ENCODE assay signal across 8 cellular contexts in the genomic region with DNA sequence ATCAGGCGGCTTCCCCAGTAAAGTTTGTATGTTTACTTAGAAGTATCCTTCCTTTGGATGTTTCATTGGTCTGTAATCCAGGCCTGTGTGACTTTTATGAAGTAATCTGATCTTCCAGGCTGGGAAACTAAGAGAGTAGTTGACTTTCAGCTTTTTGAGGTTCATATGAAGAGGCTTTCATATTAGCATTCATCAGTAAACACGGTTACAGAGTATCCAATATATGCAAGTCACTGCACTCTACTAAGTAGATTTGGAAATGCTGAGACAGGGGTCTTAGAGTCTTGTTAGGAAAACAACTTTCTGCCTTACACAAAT. TPM values are rescaled to one million over a fixed set of nuclear protein-coding genes. Genes with fewer than 3 reads are reported as not detected.
A peak's percentile ranks its signal among the peaks of the same experiment; 100 is the strongest.
DNase-seq lines count a peak whose midpoint lies in the region; FAIRE-seq and TF ChIP-seq lines count a peak whose summit lies in the region.

No MANE protein-coding gene starts in this region.

- H3K27ac Mint-ChIP-seq in chondrocyte (ENCODE audit: unreplicated experiment): peak overlapping the region; percentile 98

- H3K4me1 Mint-ChIP-seq in chondrocyte (ENCODE audit: low read depth): peaks cover 25% of the 10 kb centered on the region

- peak overlapping the region; percentile 88 for H3K9ac ChIP-seq in Karpas-422 (ENCODE audit: low read length)

- H3K27me3 ChIP-seq in BJ (ENCODE audit: control insufficient read depth, insufficient read depth, low read length) (no peaks in the 10 kb centered on the region), Karpas-422 (ENCODE audit: low read length) (no peaks in the 10 kb centered on the region), muscle layer of duodenum (ENCODE audit: low read depth, low read length) (no peaks in the 10 kb centered on the region)

- peaks cover 60% of the 10 kb centered on the region for H3K79me2 ChIP-seq in Karpas-422 (ENCODE audit: low read length)

- no peaks in the 10 kb centered on the region for H3K27me3 Mint-ChIP-seq in chondrocyte (ENCODE audit: low read depth)

- CTCF ChIA-PET in BJ (lab: Yijun Ruan, JAX) (interaction anchor here (1.2 to 1.7 kb wide), 3 partner anchors 10 to 14 kb away, joined by 4 to 8 read pairs (median 4); a partner anchor contains a TSS), GM10248 (lab: Yijun Ruan, JAX) (interaction anchor here (0.9 to 2.2 kb wide), 5 partner anchors 15 to 430 kb away, joined by 3 to 25 read pairs (median 4); a partner anchor contains a TSS)

- H3K9me2 ChIP-seq in Karpas-422 (replicated peaks; ENCODE audit: insufficient read depth, low read length): no peaks in the 10 kb centered on the region

- peak overlapping the region; percentile 99 for H3K4me3 Mint-ChIP-seq in chondrocyte (ENCODE audit: unreplicated experiment)

- H3K4me2 ChIP-seq in Karpas-422 (ENCODE audit: low read depth, low read length, poor library complexity, severe bottlenecking): peak overlapping the region; percentile 78

- FAIRE-seq in RCC 7860 (lab: Jason Lieb, UNC): no peak

- DNase-seq in BJ (ENCODE audit: low read depth): peak; percentile 34
- DNase-seq in Karpas-422: no peak
- DNase-seq in chondrocyte (ENCODE audit: low spot score): no peak
- no peak for DNase-seq in GM10248 (ENCODE audit: extremely low spot score)
- DNase-seq in NCI-H1930 (lab: John Stamatoyannopoulos, UW): no peak
- DNase-seq in RCC 7860 (ENCODE audit: low spot score): no peak
- DNase-seq in cerebellar cortex (ENCODE audit: low spot score): no peak

- H3K9me3 Mint-ChIP-seq in chondrocyte (ENCODE audit: low read depth): no peaks in the 10 kb centered on the region

- peak overlapping the region; percentile 96 for H3K4me3 ChIP-seq in BJ (ENCODE audit: low read depth, low read length)
- peak overlapping the region; percentile 73 for H3K4me3 ChIP-seq in Karpas-422 (ENCODE audit: low read length)
- H3K4me3 ChIP-seq in muscle layer of duodenum (ENCODE audit: low read depth in 1 of 2, low read length in 2 of 2): peak overlapping the region; percentile 77 to 78

- no peaks in the 10 kb centered on the region for H3K9me3 ChIP-seq in Karpas-422 (ENCODE audit: low read length)
- H3K9me3 ChIP-seq in muscle layer of duodenum (ENCODE audit: control insufficient read depth in 1 of 2, low read length in 2 of 2): no peaks in the 10 kb centered on the region

- H3K36me3 Mint-ChIP-seq in chondrocyte (ENCODE audit: low read depth): peaks cover 7% of the 10 kb centered on the region

- H3K36me3 ChIP-seq in BJ (ENCODE audit: control insufficient read depth, insufficient read depth, low read length): peaks cover 7% of the 10 kb centered on the region
- H3K36me3 ChIP-seq in Karpas-422 (ENCODE audit: insufficient read depth, low read length): peaks cover 18% of the 10 kb centered on the region; the same call in 1 of the 2 replicates
- H3K36me3 ChIP-seq in muscle layer of duodenum (ENCODE audit: control insufficient read depth in 1 of 2, insufficient read depth in 2 of 2, low read length in 2 of 2): peaks cover 3 to 16% of the 10 kb centered on the region in 2 donors

- no peaks in the 10 kb centered on the region for H4K20me1 ChIP-seq in Karpas-422 (ENCODE audit: insufficient read depth, low read depth, low read length)

- no peak overlapping the region for H2AFZ ChIP-seq in Karpas-422 (ENCODE audit: low read length)

- TF ChIP-seq CTCF in BJ (IDR thresholded peaks at IDR 0.05; ENCODE audit: insufficient read depth, low read depth, low read length) (no peak), chondrocyte (IDR thresholded peaks at IDR 0.05) (no peak), GM10248 (IDR thresholded peaks at IDR 0.05; ENCODE audit: control extremely low read depth, extremely low read depth, low read depth, missing control alignments) (no peak)

- POLR2A ChIA-PET in BJ (lab: Charles Lee): no interaction called here
- POLR2A ChIA-PET in GM10248 (lab: Yijun Ruan, JAX): interaction anchor here (0.7 to 3.6 kb wide), 5 partner anchors 8 to 73 kb away, joined by 3 to 41 read pairs (median 3); a partner anchor contains a TSS

- H3K4me1 ChIP-seq in Karpas-422 (ENCODE audit: low read length) (peaks cover 29% of the 10 kb centered on the region), muscle layer of duodenum (ENCODE audit: control insufficient read depth in 1 of 2, insufficient read depth in 2 of 2, low read length in 2 of 2) (peaks cover 7 to 11% of the 10 kb centered on the region in 2 donors)

- H3K27ac ChIP-seq in Karpas-422 (ENCODE audit: low read length) (peak overlapping the region; percentile 57), muscle layer of duodenum (ENCODE audit: low read length) (peak overlapping the region; percentile 76)

RNA-seq across cellular contexts. Expression of a gene that starts 1.1 kb away (rescaled TPM):
- polyA plus RNA-seq in BJ (2011; rRNA removed): 7.5 and 19.6 TPM in 2 replicates
- 6.6 and 8.9 TPM in 2 replicates for polyA minus RNA-seq in BJ (2011; rRNA and poly(A)+ RNA removed)
- 40.4 and 41.0 TPM in 2 replicates for total RNA-seq in Karpas-422 (2014; rRNA removed; shearing (Covaris generic); ENCODE audit: low replicate concordance)
- 37.3 to 45.4 TPM (median 39.3 TPM) in 3 replicates for total RNA-seq in chondrocyte

RNA-seq across cellular contexts. Expression of a gene that starts 15.0 kb away (rescaled TPM):
- polyA plus RNA-seq in BJ (2011; rRNA removed): 11.4 and 32.5 TPM in 2 replicates
- 7.4 and 8.6 TPM in 2 replicates for polyA minus RNA-seq in BJ (2011; rRNA and poly(A)+ RNA removed)
- total RNA-seq in Karpas-422 (2014; rRNA removed; shearing (Covaris generic); ENCODE audit: low replicate concordance): 22.8 and 48.6 TPM in 2 replicates
- total RNA-seq in chondrocyte: 14.7 to 24.1 TPM (median 15.7 TPM) in 3 replicates

RNA-seq across cellular contexts. Expression of a gene that starts 15.2 kb away (rescaled TPM):
- 57.2 and 65.3 TPM in 2 replicates for polyA plus RNA-seq in BJ (2011; rRNA removed)
- polyA minus RNA-seq in BJ (2011; rRNA and poly(A)+ RNA removed): 36.1 and 43.5 TPM in 2 replicates
- 34.1 and 59.1 TPM in 2 replicates for total RNA-seq in Karpas-422 (2014; rRNA removed; shearing (Covaris generic); ENCODE audit: low replicate concordance)
- 20.3 to 24.7 TPM (median 20.5 TPM) in 3 replicates for total RNA-seq in chondrocyte
